In the genomic region with DNA sequence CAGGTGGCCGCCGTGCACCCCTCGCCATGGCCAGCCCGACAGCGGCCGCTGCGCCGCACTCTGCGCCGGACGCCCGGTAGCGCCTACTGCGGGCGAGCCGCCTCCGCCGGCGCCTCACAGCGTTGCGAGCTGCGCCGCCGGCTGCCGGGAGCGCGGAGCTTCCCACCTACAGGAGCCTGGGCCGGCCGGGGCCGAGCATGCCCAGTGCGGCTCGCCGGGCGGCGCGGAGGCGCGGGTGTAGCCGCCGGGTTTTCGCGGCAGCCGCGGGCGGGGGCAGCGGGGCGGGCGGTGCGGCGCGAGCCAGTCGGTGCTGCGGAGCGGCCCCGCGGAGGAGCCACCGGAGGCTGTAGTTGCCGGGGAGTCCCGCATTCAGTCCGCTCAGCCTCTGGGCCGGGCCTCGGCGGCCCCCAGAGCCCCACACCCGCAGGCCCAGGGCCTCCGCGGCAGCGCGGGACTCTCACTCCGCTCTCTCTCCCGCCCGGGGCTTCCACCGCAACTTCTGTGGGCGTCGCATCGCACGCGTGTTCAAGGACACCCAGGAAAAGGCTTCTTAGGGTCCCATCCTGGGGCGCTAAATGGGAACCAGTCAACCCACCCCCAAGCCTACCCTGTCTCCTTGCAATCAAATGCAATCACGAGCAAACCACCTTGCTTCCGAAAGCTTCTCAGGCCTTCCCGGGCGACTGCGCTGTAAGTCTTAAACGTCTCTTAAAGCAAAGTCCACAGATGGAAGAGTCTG, we compare ENCODE assay signal across 1 cellular context.
TF ChIP-seq lines count a peak whose summit lies in the region.

Gene MFAP3L (minus strand): TSS at position 143 of the 739 bp plus-strand sequence. CDS start 20,518 bp downstream, outside the sequence.

TF ChIP-seq in H1, 55 proteins besides CTCF, POLR2A, EP300 and RAD21:
- no peak for TF ChIP-seq EZH2 (IDR thresholded peaks at IDR 0.05; ENCODE audit: low read depth, low read length, severe bottlenecking)
- TF ChIP-seq SRF (IDR thresholded peaks at IDR 0.05; ENCODE audit: low read depth, low read length), result no peak
- no peak for TF ChIP-seq POLR2AphosphoS5 (IDR thresholded peaks at IDR 0.05; ENCODE audit: low read depth, low read length)
- TF ChIP-seq TBP (IDR thresholded peaks at IDR 0.05; ENCODE audit: low read depth, low read length), result peak; percentile 42; the same call in 1 of the 2 replicates
- TF ChIP-seq RBBP5 (IDR thresholded peaks at IDR 0.05; ENCODE audit: borderline replicate concordance, low read depth, low read length), result no peak; the same call in 1 of the 2 replicates
- TF ChIP-seq HDAC2 (IDR thresholded peaks at IDR 0.05; ENCODE audit: borderline replicate concordance in 1 of 2, low read depth in 2 of 2, low read length in 2 of 2), result peak in 1 of 2 experiments; percentile 8; a peak in 1 of 4 replicates
- no peak for TF ChIP-seq JUND (IDR thresholded peaks at IDR 0.05; ENCODE audit: low read length)
- TF ChIP-seq SIN3A (conservative IDR thresholded peaks at IDR 0.05 in 1 of 2, IDR thresholded peaks at IDR 0.05 in 1 of 2; ENCODE audit: low read depth in 1 of 2, low read length in 2 of 2), result no peak
- TF ChIP-seq NRF1 (IDR thresholded peaks at IDR 0.05; ENCODE audit: low read depth, low read length), result peak; percentile 50; the same call in 1 of the 2 replicates
- TF ChIP-seq SP4 (IDR thresholded peaks at IDR 0.05; ENCODE audit: low read length), result no peak
- TF ChIP-seq RFX5 (IDR thresholded peaks at IDR 0.05; ENCODE audit: borderline replicate concordance, low read depth, low read length), result no peak
- no peak for TF ChIP-seq ATF2 (IDR thresholded peaks at IDR 0.05; ENCODE audit: low read length)
- TF ChIP-seq E2F6 (IDR thresholded peaks at IDR 0.05), result peak; percentile 22; the same call in 1 of the 2 replicates
- no peak for TF ChIP-seq ZNF274 (IDR thresholded peaks at IDR 0.05; ENCODE audit: borderline replicate concordance, extremely low read depth, low read length)
- no peak for TF ChIP-seq BACH1 (IDR thresholded peaks at IDR 0.05; ENCODE audit: low read length)
- no peak for TF ChIP-seq CHD1 (IDR thresholded peaks at IDR 0.05; ENCODE audit: low read depth, low read length)
- TF ChIP-seq YY1 (IDR thresholded peaks at IDR 0.05; ENCODE audit: low read depth, low read length), result peak; percentile 20; the same call in 1 of the 2 replicates
- TF ChIP-seq CBX5 (IDR thresholded peaks at IDR 0.05; ENCODE audit: low read depth, low read length), result no peak
- no peak for TF ChIP-seq BRCA1 (IDR thresholded peaks at IDR 0.05; ENCODE audit: low read depth, low read length)
- peak; percentile 51; the same call in 1 of the 2 replicates for TF ChIP-seq SP1 (IDR thresholded peaks at IDR 0.05; ENCODE audit: low read depth, low read length)
- TF ChIP-seq RNF2 (IDR thresholded peaks at IDR 0.05; ENCODE audit: borderline replicate concordance, low read depth, low read length, missing control alignments, poor library complexity, severe bottlenecking), result peak; percentile 2
- TF ChIP-seq, protein P1, sequence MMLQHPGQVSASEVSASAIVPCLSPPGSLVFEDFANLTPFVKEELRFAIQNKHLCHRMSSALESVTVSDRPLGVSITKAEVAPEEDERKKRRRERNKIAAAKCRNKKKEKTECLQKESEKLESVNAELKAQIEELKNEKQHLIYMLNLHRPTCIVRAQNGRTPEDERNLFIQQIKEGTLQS (IDR thresholded peaks at IDR 0.05; ENCODE audit: insufficient read depth, low read depth, low read length), result no peak
- TF ChIP-seq TCF12 (IDR thresholded peaks at IDR 0.05; ENCODE audit: low read depth, low read length), result no peak
- no peak for TF ChIP-seq NANOG (IDR thresholded peaks at IDR 0.05; ENCODE audit: insufficient read depth, low read depth, low read length, poor library complexity, severe bottlenecking)
- TF ChIP-seq CHD2 (IDR thresholded peaks at IDR 0.05; ENCODE audit: low read length), result no peak
- no peak for TF ChIP-seq SAP30 (IDR thresholded peaks at IDR 0.05; ENCODE audit: insufficient read depth, insufficient replicate concordance, low read length)
- 0 out of 2 replicates have a peak, but pooled peaks have one; percentile 32 for TF ChIP-seq USF2 (IDR thresholded peaks at IDR 0.05; ENCODE audit: low read length)
- TF ChIP-seq PHF8 (conservative IDR thresholded peaks at IDR 0.05; ENCODE audit: low read depth, low read length), result peak; percentile 71
- TF ChIP-seq SIX5 (IDR thresholded peaks at IDR 0.05; ENCODE audit: low read depth, low read length), result no peak
- peak; percentile 81 for TF ChIP-seq TAF1 (IDR thresholded peaks at IDR 0.05; ENCODE audit: low read depth, low read length)
- no peak for TF ChIP-seq GTF2F1 (IDR thresholded peaks at IDR 0.05; ENCODE audit: borderline replicate concordance, low read depth, low read length)
TF ChIP-seq in H1: peak in this region for 10.
